10 cellular contexts compared by ENCODE assay signal in the genomic region with DNA sequence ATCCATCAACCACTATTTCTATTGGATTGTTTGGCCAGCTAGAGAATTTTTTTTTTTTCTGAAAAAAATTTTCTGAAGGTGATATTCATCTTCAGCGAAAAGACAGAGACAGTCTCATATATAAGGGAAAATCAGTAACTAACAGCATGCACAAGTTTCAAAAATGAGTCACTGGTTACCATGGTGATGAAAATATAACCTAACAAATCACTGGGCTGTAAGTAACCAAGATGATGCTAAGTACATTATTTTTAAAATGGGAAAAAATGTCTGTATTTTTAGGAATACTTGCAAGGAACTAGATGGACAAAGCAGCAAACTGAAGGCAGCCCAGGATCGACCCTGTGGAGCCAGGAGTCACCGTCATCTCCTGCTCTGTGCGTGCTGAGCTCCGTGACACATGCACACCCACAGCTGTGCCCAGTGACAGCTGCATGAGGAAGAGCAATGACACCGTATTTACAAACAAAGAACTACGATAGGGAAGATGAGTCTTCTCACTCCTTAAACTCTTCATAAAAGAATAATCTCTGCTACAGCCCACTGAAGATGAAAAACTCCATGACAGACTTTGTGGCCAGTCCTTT.
DNase-seq lines count a peak whose midpoint lies in the region; ATAC-seq, FAIRE-seq and TF ChIP-seq lines count a peak whose summit lies in the region.
"Had no signal": no experiment of that assay in that cellular context is flagged by ENCODE, and none has a peak within 500 bp of the region (broad histone marks: within the 10 kb centered on the region; RNA-seq: fewer than 3 reads in every experiment).

No MANE protein-coding gene starts in this region.

- no peaks in the 10 kb centered on the region for H3K27me3 ChIP-seq in SJSA1 (replicated peaks)
- H3K27me3 ChIP-seq: tibial artery had no signal

- H3K9me3 ChIP-seq in SJSA1 (replicated peaks) (no peaks in the 10 kb centered on the region), kidney (ENCODE audit: control insufficient read depth in 1 of 2, low read length in 2 of 2) (no peaks in the 10 kb centered on the region)
- H3K9me3 ChIP-seq: tibial artery had no signal

- no peak overlapping the region for H3K9ac ChIP-seq in kidney (ENCODE audit: low read length in 2 of 2)

- H3K4me1 ChIP-seq in SJSA1 (replicated peaks) (peaks cover 16% of the 10 kb centered on the region; the same call in 1 of the 2 replicates), kidney (ENCODE audit: control insufficient read depth in 1 of 2, insufficient read depth in 1 of 2, low read depth in 1 of 2, low read length in 2 of 2) (no peaks in the 10 kb centered on the region)

- peak; percentile 44 for ATAC-seq in GM18907 (IDR thresholded peaks at IDR 0.05; ENCODE audit: unreplicated experiment)

- H3K36me3 ChIP-seq in SJSA1 (no peaks in the 10 kb centered on the region), kidney (ENCODE audit: control insufficient read depth in 1 of 2, insufficient read depth in 2 of 2, low read length in 2 of 2) (no peaks in the 10 kb centered on the region)

- intact Hi-C loops in posterior vena cava (cut with DNase I) (loop anchor here in 1 of 2 donors (10.0 kb wide), 1 partner anchor 103 kb away; no protein-coding TSS in a partner anchor), kidney (cut with DNase I) (no loop called here)

- H3K4me3 ChIP-seq in SJSA1 = no peak overlapping the region
- no peak overlapping the region for H3K4me3 ChIP-seq in kidney (ENCODE audit: low read length in 2 of 2)
- H3K4me3 ChIP-seq: tibial artery had no signal

- no peak for TF ChIP-seq CTCF in kidney (IDR thresholded peaks at IDR 0.05; ENCODE audit: borderline replicate concordance, extremely low read depth, insufficient read depth)

- H3K27ac ChIP-seq in SJSA1 = no peak overlapping the region
- H3K27ac ChIP-seq in kidney (ENCODE audit: low read depth in 2 of 2, low read length in 2 of 2) = no peak overlapping the region

- peak; percentile 52 to 57 for DNase-seq in SJSA1 (ENCODE audit: low read depth in 1 of 2, low spot score in 2 of 2)
- peak; percentile 59 for DNase-seq in central memory CD4-positive, alpha-beta T cell
- DNase-seq in posterior vena cava (ENCODE audit: low spot score) = peak; percentile 82
- DNase-seq in SIG-M5 treated with dmso at 0.1 percent for 504 hours (lab: John Stamatoyannopoulos, UW; ENCODE audit: unreplicated experiment) = no peak
- no peak for DNase-seq in NCI-H146 (lab: John Stamatoyannopoulos, UW)
- no peak for DNase-seq in NCI-H1417 treated with DMSO at 0.1 percent for 48 hours (lab: John Stamatoyannopoulos, UW)
- DNase-seq in kidney = no peak
- DNase-seq: left cardiac atrium had no signal

- no peak for FAIRE-seq in kidney (lab: Jason Lieb, UNC)

Comparison
In these comparisons a context has a peak if more than half of its experiments do, and no peak if none do; other contexts are left out.
1. DNase-seq: peak in SJSA1 (2 of 2), central memory CD4-positive, alpha-beta T cell (single experiment) and posterior vena cava (single experiment); none in SIG-M5 treated with dmso at 0.1 percent for 504 hours (single experiment), NCI-H146 (single experiment), NCI-H1417 treated with DMSO at 0.1 percent for 48 hours (single experiment) and kidney (single experiment).